Comparison of ENCODE assay signal across 17 cellular contexts in the genomic region with DNA sequence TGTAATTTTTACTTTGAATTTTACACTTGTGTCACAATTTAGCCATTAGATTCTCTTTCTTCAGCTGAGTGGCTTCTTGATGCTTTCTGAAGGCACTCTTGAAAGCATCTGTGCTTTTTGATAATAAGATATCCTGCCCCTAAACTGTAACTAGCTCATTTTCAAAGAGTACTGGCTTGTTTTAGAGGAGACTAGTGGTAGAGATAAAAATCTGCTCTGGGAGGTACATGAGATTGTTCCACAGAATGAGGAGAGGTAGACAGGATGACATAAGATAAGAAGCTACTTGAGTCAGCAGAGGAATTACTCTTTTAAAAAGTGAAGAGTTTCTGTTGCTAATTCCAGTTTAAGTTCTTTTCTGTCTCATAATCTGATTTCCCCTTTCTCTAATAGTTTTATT.
"Had no signal": no experiment of that assay in that cellular context is flagged by ENCODE, and none has a peak within 500 bp of the region (broad histone marks: within the 10 kb centered on the region; RNA-seq: fewer than 3 reads in every experiment).

No MANE protein-coding gene starts in this region.

- H3K9me3 Mint-ChIP-seq: type B pancreatic cell had no signal

- H3K36me3 ChIP-seq: colonic mucosa, right lobe of liver had no signal

- H3K27me3 Mint-ChIP-seq: natural killer cell treated with Interleukin-12 subunit alpha and Interleukin-12 subunit beta and Interleukin-15 and Interleukin-18, amount 100 ng/mL, for 72 hours; stimulated activated memory B cell treated with anti-CD40 and anti-IgM and Interleukin-4, amounts not matched to agents 10 μg/mL and 1 μg/mL and 100 μg/mL, for 72 hours; type B pancreatic cell had no signal

- H3K4me3 Mint-ChIP-seq: natural killer cell treated with Interleukin-12 subunit alpha and Interleukin-12 subunit beta and Interleukin-15 and Interleukin-18, amount 100 ng/mL, for 72 hours; stimulated activated memory B cell treated with anti-CD40 and anti-IgM and Interleukin-4, amounts not matched to agents 10 μg/mL and 1 μg/mL and 100 μg/mL, for 72 hours; type B pancreatic cell had no signal

- H3K27ac Mint-ChIP-seq: natural killer cell treated with Interleukin-12 subunit alpha and Interleukin-12 subunit beta and Interleukin-15 and Interleukin-18, amount 100 ng/mL, for 72 hours; type B pancreatic cell had no signal

- H3K9me3 ChIP-seq: colonic mucosa, heart right ventricle, psoas muscle, right lobe of liver, suprapubic skin had no signal

- H3K27me3 ChIP-seq: colonic mucosa, heart right ventricle, right lobe of liver, spleen, suprapubic skin had no signal

- DNase-seq: activated CD4-positive, alpha-beta T cell treated with anti-CD3 and anti-CD28 coated beads, Interleukin-2, amount 50 U/mL, for 1 hour; activated effector memory CD4-positive, alpha-beta T cell treated with Interleukin-2 at 50 U/mL for 16 hours; colonic mucosa; effector CD4-positive, alpha-beta T cell; heart right ventricle; islet precursor cell; mammary epithelial cell; occipital lobe; psoas muscle; right lobe of liver; spleen; stimulated activated CD4-positive, alpha-beta T cell treated with anti-CD3 and anti-CD28 coated beads, Interleukin-1b, Interleukin-23, amount 100 ng/mL, for 48 hours had no signal

- H3K4me1 ChIP-seq: colonic mucosa had no signal

- H3K4me3 ChIP-seq: colonic mucosa, heart right ventricle, psoas muscle, right lobe of liver, spleen, suprapubic skin had no signal

- H3K27ac ChIP-seq: colonic mucosa, heart right ventricle, psoas muscle, right lobe of liver, spleen, suprapubic skin had no signal

- ATAC-seq: heart right ventricle; left lobe of liver; natural killer cell treated with Interleukin-12 subunit alpha and Interleukin-12 subunit beta and Interleukin-15 and Interleukin-18, amount 100 ng/mL, for 72 hours; psoas muscle; right lobe of liver; stimulated activated memory B cell treated with anti-CD40 and anti-IgM and Interleukin-4, amounts not matched to agents 10 μg/mL and 1 μg/mL and 100 μg/mL, for 72 hours had no signal
